In the genomic region with DNA sequence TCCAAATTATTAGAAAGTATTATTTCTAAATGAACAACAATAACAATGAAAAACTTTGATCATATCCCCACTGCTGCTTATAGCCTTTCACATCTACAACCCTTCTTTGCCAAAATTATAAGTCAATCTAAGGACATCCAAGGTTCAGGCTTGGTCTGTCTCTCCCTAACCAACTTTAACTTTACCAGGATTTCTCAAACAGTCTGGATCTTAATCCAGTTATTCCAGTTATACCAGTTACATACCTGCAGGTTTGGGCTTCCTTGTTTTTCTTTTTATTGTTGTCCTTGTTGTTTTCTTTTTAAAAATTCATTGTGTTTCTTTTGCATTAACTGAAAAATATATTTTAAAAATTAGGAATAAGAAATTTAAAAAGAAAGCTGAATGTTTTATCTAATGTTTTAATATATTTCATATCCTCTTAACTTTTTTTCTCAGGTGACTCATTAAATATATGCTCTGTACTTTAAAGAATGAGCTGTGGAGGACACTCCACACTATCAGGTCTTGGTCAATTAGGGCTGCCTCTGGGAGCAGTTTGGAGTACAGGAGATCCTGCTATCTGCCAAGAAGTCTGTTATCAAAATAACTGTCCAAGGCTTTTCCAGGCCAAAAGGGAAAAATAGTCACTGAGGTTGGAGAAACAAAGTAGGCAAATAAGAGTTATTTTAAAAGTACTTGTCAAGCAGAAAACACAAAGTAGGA, we compare ENCODE assay signal across 20 cellular contexts.
DNase-seq lines count a peak whose midpoint lies in the region; ATAC-seq and TF ChIP-seq lines count a peak whose summit lies in the region.
"Had no signal": no experiment of that assay in that cellular context is flagged by ENCODE, and none has a peak within 500 bp of the region (broad histone marks: within the 10 kb centered on the region; RNA-seq: fewer than 3 reads in every experiment).

No MANE protein-coding gene starts in this region.

- H3K9me3 ChIP-seq in left lung (no peaks in the 10 kb centered on the region), spleen (peaks cover 0 to 9% (median 0%) of the 10 kb centered on the region in 8 donors)
- H3K9me3 ChIP-seq: MG63, SJCRH30 had no signal

- no peak for TF ChIP-seq POLR2A in spleen (IDR thresholded peaks at IDR 0.05)

- DNase-seq in SIG-M5 treated with dmso at 0.1 percent for 504 hours (lab: John Stamatoyannopoulos, UW; ENCODE audit: unreplicated experiment) (peak; percentile 47), SIG-M5 (lab: John Stamatoyannopoulos, UW) (no peak), left lung (no peak), NCI-H345 treated with DMSO at 0.1 percent for 48 hours (lab: John Stamatoyannopoulos, UW; ENCODE audit: unreplicated experiment) (no peak), spleen (no peak), GM13976 (ENCODE audit: low spot score) (no peak)
- DNase-seq: 8988T, COR-L47, DMS153, EL, HFFc6, IMR-90, Karpas-422, MG63, NCI-H1048, NCI-H2029, NCI-H2171 treated with DMSO at 0.1 percent for 48 hours, SJCRH30 had no signal

- H3K27me3 ChIP-seq in left lung (no peaks in the 10 kb centered on the region), spleen (replicated peaks in 1 of 7) (no peaks in the 10 kb centered on the region)
- H3K27me3 ChIP-seq: MG63, SJCRH30 had no signal

- intact Hi-C loops in left lung (cut with DNase I) (no loop called here), spleen (cut with DNase I; ENCODE audit: low total_unique reads) (no loop called here)

- H3K36me3 ChIP-seq in left lung (no peaks in the 10 kb centered on the region), spleen (no peaks in the 10 kb centered on the region)
- H3K36me3 ChIP-seq: MG63, SJCRH30 had no signal

- in situ Hi-C loops in GM13976 (cut with MboI; ENCODE audit: low sequenced_read_pairs, unreplicated experiment) = no loop called here

- peak; percentile 52 for ATAC-seq in left lung
- no peak for ATAC-seq in HG02610 (IDR thresholded peaks at IDR 0.05; ENCODE audit: unreplicated experiment)

- H3K4me1 ChIP-seq in left lung = no peaks in the 10 kb centered on the region
- no peaks in the 10 kb centered on the region for H3K4me1 ChIP-seq in spleen
- H3K4me1 ChIP-seq: SJCRH30 had no signal

- H3K4me3 ChIP-seq in left lung (no peak overlapping the region), spleen (no peak overlapping the region)
- H3K4me3 ChIP-seq: MG63, SJCRH30 had no signal

- H3K27ac ChIP-seq in VCaP (peak overlapping the region; percentile 50), left lung (no peak overlapping the region), spleen (no peak overlapping the region)
- H3K27ac ChIP-seq: SJCRH30 had no signal

- TF ChIP-seq CTCF in VCaP (conservative IDR thresholded peaks at IDR 0.05) = no peak
- TF ChIP-seq CTCF in left lung (IDR thresholded peaks at IDR 0.05) = no peak
- TF ChIP-seq CTCF in spleen (IDR thresholded peaks at IDR 0.05 in 8 of 11, conservative IDR thresholded peaks at IDR 0.05 in 3 of 11) = no peak
- no peak for TF ChIP-seq CTCF in GM13976 (IDR thresholded peaks at IDR 0.05; ENCODE audit: borderline replicate concordance, control extremely low read depth, extremely low read depth, insufficient read depth, missing control alignments)
